Comparison of ENCODE assay signal across 12 cellular contexts in genomic region chr21:33121715-33122475, GRCh38. TPM values are rescaled to one million over a fixed set of nuclear protein-coding genes. Genes with fewer than 3 reads are reported as not detected.
DNase-seq lines count a peak whose midpoint lies in the region; ATAC-seq and TF ChIP-seq lines count a peak whose summit lies in the region.
"Had no signal": no experiment of that assay in that cellular context is flagged by ENCODE, and none has a peak within 500 bp of the region (broad histone marks: within the 10 kb centered on the region; RNA-seq: fewer than 3 reads in every experiment).

No MANE protein-coding gene starts in this region.

- no peaks in the 10 kb centered on the region for H3K27me3 Mint-ChIP-seq in Caco-2 (ENCODE audit: insufficient read depth, unreplicated experiment)

- no peak overlapping the region for H3K4me3 Mint-ChIP-seq in Caco-2 (ENCODE audit: unreplicated experiment)

- H3K4me3 ChIP-seq in Caco-2 (ENCODE audit: low read depth, low read length) = no peak overlapping the region
- no peak overlapping the region for H3K4me3 ChIP-seq in SK-N-SH (ENCODE audit: low read depth in 2 of 2, low read length in 1 of 2)
- no peak overlapping the region for H3K4me3 ChIP-seq in foreskin fibroblast (ENCODE audit: low read depth in 1 of 2, low read length in 2 of 2)
- H3K4me3 ChIP-seq in Peyer's patch = no peak overlapping the region
- H3K4me3 ChIP-seq: psoas muscle, upper lobe of left lung had no signal

- H3K9ac ChIP-seq in SK-N-SH = no peak overlapping the region

- no peak overlapping the region for H3K27ac ChIP-seq in SK-N-SH (ENCODE audit: low read depth in 2 of 2, low read length in 1 of 2)
- no peak overlapping the region for H3K27ac ChIP-seq in Peyer's patch
- H3K27ac ChIP-seq: psoas muscle, upper lobe of left lung had no signal

- H3K36me3 ChIP-seq in Caco-2 (ENCODE audit: control insufficient read depth, insufficient read depth, low read length) (no peaks in the 10 kb centered on the region), SK-N-SH (replicated peaks in 1 of 2; ENCODE audit: control insufficient read depth in 1 of 2, insufficient read depth in 2 of 2, low read length in 1 of 2) (no peaks in the 10 kb centered on the region), Peyer's patch (no peaks in the 10 kb centered on the region)
- H3K36me3 ChIP-seq: upper lobe of left lung had no signal

- H3K9me3 ChIP-seq in Caco-2 (no peaks in the 10 kb centered on the region), SK-N-SH (no peaks in the 10 kb centered on the region), Peyer's patch (no peaks in the 10 kb centered on the region)
- H3K9me3 ChIP-seq: psoas muscle, upper lobe of left lung had no signal

- peaks cover 10% of the 10 kb centered on the region for H3K4me1 Mint-ChIP-seq in Caco-2 (ENCODE audit: low read depth, unreplicated experiment)

- peaks cover 10% of the 10 kb centered on the region; the same call in 1 of the 2 replicates for H3K4me1 ChIP-seq in Caco-2
- H3K4me1 ChIP-seq in SK-N-SH (ENCODE audit: control insufficient read depth in 1 of 2, insufficient read depth in 2 of 2, low read depth in 1 of 2, low read length in 1 of 2) = no peaks in the 10 kb centered on the region
- H3K4me1 ChIP-seq in Peyer's patch = no peaks in the 10 kb centered on the region
- H3K4me1 ChIP-seq: psoas muscle had no signal

- intact Hi-C loops in Caco-2 (cut with micrococcal nuclease; ENCODE audit: unreplicated experiment) = no loop called here

- CTCF ChIA-PET in Caco-2 (lab: Charles Lee) = no interaction called here
- CTCF ChIA-PET in HEK293T (lab: Yijun Ruan, JAX) = interaction anchor here (0.7 kb wide), 1 partner anchor 192 kb away, joined by 4 read pairs; no protein-coding TSS in a partner anchor
- CTCF ChIA-PET in SK-N-SH (lab: Yijun Ruan, JAX) = no interaction called here

- H3K79me2 ChIP-seq in SK-N-SH (ENCODE audit: insufficient read depth) = no peaks in the 10 kb centered on the region

- no peak for ATAC-seq in HG03469 (IDR thresholded peaks at IDR 0.05; ENCODE audit: unreplicated experiment)
- ATAC-seq: psoas muscle had no signal

- no peaks in the 10 kb centered on the region for H4K20me1 ChIP-seq in SK-N-SH (ENCODE audit: insufficient read depth)

- H3F3A ChIP-seq in SK-N-SH (replicated peaks; ENCODE audit: insufficient read depth) = no peaks in the 10 kb centered on the region

- BruUV-seq in Caco-2 (replicated peaks; lab: Mats Ljungman, UMichigan) = no TSS peak

- no peak overlapping the region for H3K4me2 ChIP-seq in SK-N-SH

- H3K27ac Mint-ChIP-seq in Caco-2 (ENCODE audit: unreplicated experiment) = no peak overlapping the region
- H3K27ac Mint-ChIP-seq: activated T-helper 2 cell treated with anti-CD3 and anti-CD28 coated beads, Interferon-gamma antibody, Interleukin-2, Interleukin-4, amounts not matched to agents 10 μg/mL and 5 μg/mL and 100 μg/mL, durations not matched to agents 14 hours and 24 hours and 36 hours had no signal

- no peaks in the 10 kb centered on the region for H3K9me2 ChIP-seq in SK-N-SH

- no peak for TF ChIP-seq CTCF in Caco-2 (IDR thresholded peaks at IDR 0.05; ENCODE audit: insufficient read depth in 1 of 2, low read depth in 1 of 2, low read length in 1 of 2, severe bottlenecking in 1 of 2, unreplicated experiment in 1 of 2)
- TF ChIP-seq CTCF in SK-N-SH (IDR thresholded peaks at IDR 0.05) = no peak
- TF ChIP-seq CTCF in foreskin fibroblast (IDR thresholded peaks at IDR 0.05; ENCODE audit: low read depth, low read length) = no peak
- TF ChIP-seq CTCF in Peyer's patch (IDR thresholded peaks at IDR 0.05) = no peak

- no peak for TF ChIP-seq POLR2A in Peyer's patch (IDR thresholded peaks at IDR 0.05)

- DNase-seq in Caco-2 (peak; percentile 45 to 49), HEK293T (ENCODE audit: extremely low spot score) (peak; percentile 75), SK-N-SH (peak; percentile 38), foreskin fibroblast (peak; percentile 5 to 12), cerebellar nuclear complex (lab: John Stamatoyannopoulos, UW) (no peak), NCI-H2107 (lab: John Stamatoyannopoulos, UW) (no peak), Peyer's patch (no peak)
- DNase-seq: NCI-H748 treated with DMSO at 0.1 percent for 48 hours, psoas muscle, upper lobe of left lung had no signal

- no peak overlapping the region for H2AFZ ChIP-seq in SK-N-SH (ENCODE audit: low read depth)

- H3K27me3 ChIP-seq in Caco-2 (replicated peaks; ENCODE audit: control insufficient read depth, insufficient read depth, low read length) = no peaks in the 10 kb centered on the region
- peaks cover 94% of the 10 kb centered on the region for H3K27me3 ChIP-seq in SK-N-SH (ENCODE audit: insufficient read depth)
- H3K27me3 ChIP-seq in Peyer's patch = no peaks in the 10 kb centered on the region
- H3K27me3 ChIP-seq: upper lobe of left lung had no signal

- POLR2A ChIA-PET in Caco-2 (lab: Charles Lee) (no interaction called here), HEK293T (lab: Yijun Ruan, JAX) (interaction anchor here (1.0 to 1.2 kb wide), 2 partner anchors 96 kb away, joined by 3 to 4 read pairs; partner anchors contain the start of gene OLIG2), SK-N-SH (lab: Yijun Ruan, JAX) (no interaction called here)

- H3K36me3 Mint-ChIP-seq in Caco-2 (ENCODE audit: insufficient read depth, unreplicated experiment) = no peaks in the 10 kb centered on the region

- H3K9me3 Mint-ChIP-seq in Caco-2 (ENCODE audit: unreplicated experiment) = no peaks in the 10 kb centered on the region
- H3K9me3 Mint-ChIP-seq: activated T-helper 2 cell treated with anti-CD3 and anti-CD28 coated beads, Interferon-gamma antibody, Interleukin-2, Interleukin-4, amounts not matched to agents 10 μg/mL and 5 μg/mL and 100 μg/mL, durations not matched to agents 14 hours and 24 hours and 36 hours had no signal

- no peak for TF ChIP-seq EP300 in SK-N-SH (IDR thresholded peaks at IDR 0.05; ENCODE audit: borderline replicate concordance in 1 of 2, low read depth in 1 of 2, low read length in 1 of 2)

- WGBS in SK-N-SH (ENCODE audit: low lambda C conversion rate) = 22% methylated on average over 13 of the region's 13 CpGs

- no peak for TF ChIP-seq RAD21 in SK-N-SH (IDR thresholded peaks at IDR 0.05; ENCODE audit: low read length)

TF ChIP-seq in HEK293T, 16 proteins besides CTCF, POLR2A, EP300 and RAD21:
- TF ChIP-seq ZNF384 (IDR thresholded peaks at IDR 0.05) (no peak), PKNOX1 (IDR thresholded peaks at IDR 0.05) (peak; percentile 98), FOXA1 (IDR thresholded peaks at IDR 0.05) (no peak), HDGF (IDR thresholded peaks at IDR 0.05; ENCODE audit: borderline replicate concordance) (no peak), SUZ12 (IDR thresholded peaks at IDR 0.05) (no peak), FOXK2 (IDR thresholded peaks at IDR 0.05) (no peak), CTBP1 (IDR thresholded peaks at IDR 0.05; ENCODE audit: borderline replicate concordance) (no peak), TARDBP (IDR thresholded peaks at IDR 0.05) (no peak), L3MBTL2 (conservative IDR thresholded peaks at IDR 0.05) (0 out of 2 replicates have a peak, but pooled peaks have one; percentile 14)

TF ChIP-seq in SK-N-SH, 30 proteins besides CTCF, POLR2A, EP300 and RAD21:
- TF ChIP-seq PBX3 (IDR thresholded peaks at IDR 0.05) (peak; percentile 85), NRF1 (IDR thresholded peaks at IDR 0.05; ENCODE audit: low read depth, low read length) (no peak)

RNA-seq across cellular contexts. Expression of gene OLIG1, which starts 52.0 kb away (rescaled TPM):
- not detected in 2 replicates for total RNA-seq in Caco-2 (2022)
- not detected in 2 replicates for polyA plus RNA-seq in SK-N-SH (2012; rRNA removed)
- not detected in 2 replicates for polyA plus RNA-seq in SK-N-SH (2012; cell fraction: cytosol; rRNA removed)
- not detected in 2 replicates for polyA plus RNA-seq in SK-N-SH (2012; cell fraction: nucleus; rRNA removed)
- not detected for total RNA-seq in Peyer's patch

Comparison
In these comparisons a context has a peak if more than half of its experiments do, and no peak if none do; other contexts are left out.
1. DNase-seq: peak in Caco-2 (2 of 2), HEK293T (single experiment), SK-N-SH (single experiment) and foreskin fibroblast (2 of 2); none in cerebellar nuclear complex (0 of 2), NCI-H2107 (single experiment) and Peyer's patch (0 of 3).